Comparison of ENCODE assay signal across 9 cellular contexts in genomic region chr1:3746784-3747521, GRCh38. TPM values are rescaled to one million over a fixed set of nuclear protein-coding genes. Genes with fewer than 3 reads are reported as not detected.
A peak's percentile ranks its signal among the peaks of the same experiment; 100 is the strongest.
DNase-seq lines count a peak whose midpoint lies in the region; FAIRE-seq and TF ChIP-seq lines count a peak whose summit lies in the region.
"Had no signal": no experiment of that assay in that cellular context is flagged by ENCODE, and none has a peak within 500 bp of the region (broad histone marks: within the 10 kb centered on the region; RNA-seq: fewer than 3 reads in every experiment).

No MANE protein-coding gene starts in this region.

- H3K4me1 Mint-ChIP-seq in nephron progenitor cell, result peaks cover 42% of the 10 kb centered on the region
- peaks cover 17% of the 10 kb centered on the region for H3K4me1 Mint-ChIP-seq in stimulated activated naive CD8-positive, alpha-beta T cell treated with anti-CD3 and anti-CD28 coated beads, Interleukin-15, Interleukin-2, amounts not matched to agents 100 ng/mL and 50 ng/mL, for 24 hours (ENCODE audit: low read depth)

- no peak for FAIRE-seq in HTR-8/SVneo (lab: Jason Lieb, UNC)
- FAIRE-seq: A204.1 had no signal

- no peak for TF ChIP-seq CTCF in fibroblast of villous mesenchyme (IDR thresholded peaks at IDR 0.05; ENCODE audit: insufficient read depth, low read depth, low read length)
- no peak for TF ChIP-seq CTCF in nephron progenitor cell (IDR thresholded peaks at IDR 0.05)

- H3K4me3 ChIP-seq in fibroblast of villous mesenchyme (ENCODE audit: low read depth, low read length), result peak overlapping the region; percentile 71

- no peak overlapping the region for H3K27ac Mint-ChIP-seq in nephron progenitor cell
- peak overlapping the region; percentile 49 for H3K27ac Mint-ChIP-seq in stimulated activated naive CD8-positive, alpha-beta T cell treated with anti-CD3 and anti-CD28 coated beads, Interleukin-15, Interleukin-2, amounts not matched to agents 100 ng/mL and 50 ng/mL, for 24 hours

- peaks cover 15% of the 10 kb centered on the region for H3K36me3 Mint-ChIP-seq in nephron progenitor cell (ENCODE audit: low read depth)
- H3K36me3 Mint-ChIP-seq in stimulated activated naive CD8-positive, alpha-beta T cell treated with anti-CD3 and anti-CD28 coated beads, Interleukin-15, Interleukin-2, amounts not matched to agents 100 ng/mL and 50 ng/mL, for 24 hours (ENCODE audit: low read depth), result peaks cover 9% of the 10 kb centered on the region

- H3K9me3 Mint-ChIP-seq in nephron progenitor cell, result no peaks in the 10 kb centered on the region
- no peaks in the 10 kb centered on the region for H3K9me3 Mint-ChIP-seq in stimulated activated naive CD8-positive, alpha-beta T cell treated with anti-CD3 and anti-CD28 coated beads, Interleukin-15, Interleukin-2, amounts not matched to agents 100 ng/mL and 50 ng/mL, for 24 hours

- H3K4me3 Mint-ChIP-seq in nephron progenitor cell, result peak overlapping the region; percentile 90
- peak overlapping the region; percentile 84 for H3K4me3 Mint-ChIP-seq in stimulated activated naive CD8-positive, alpha-beta T cell treated with anti-CD3 and anti-CD28 coated beads, Interleukin-15, Interleukin-2, amounts not matched to agents 100 ng/mL and 50 ng/mL, for 24 hours

- DNase-seq in SIG-M5 treated with dmso at 0.1 percent for 504 hours (lab: John Stamatoyannopoulos, UW; ENCODE audit: unreplicated experiment) (peak; percentile 4), SIG-M5 (lab: John Stamatoyannopoulos, UW) (no peak), HTR-8/SVneo (ENCODE audit: insufficient read length, low spot score) (peak; percentile 85), fibroblast of villous mesenchyme (ENCODE audit: low read depth) (peak; percentile 71), nephron progenitor cell (peak; percentile 94)
- peak; percentile 83 for DNase-seq in activated effector memory CD4-positive, alpha-beta T cell treated with Interleukin-2 at 50 U/mL for 16 hours

- H3K27me3 Mint-ChIP-seq in nephron progenitor cell (ENCODE audit: low read depth, poor library complexity), result peaks cover 12% of the 10 kb centered on the region
- H3K27me3 Mint-ChIP-seq in stimulated activated naive CD8-positive, alpha-beta T cell treated with anti-CD3 and anti-CD28 coated beads, Interleukin-15, Interleukin-2, amounts not matched to agents 100 ng/mL and 50 ng/mL, for 24 hours, result no peaks in the 10 kb centered on the region

TF ChIP-seq in PFSK-1, 5 proteins besides CTCF, POLR2A, EP300 and RAD21:
- no peak for TF ChIP-seq FOXP2 (optimal IDR thresholded peaks at IDR 0.05; ENCODE audit: borderline replicate concordance, extremely low read depth, extremely low read length, insufficient read depth)
- TF ChIP-seq POLR2AphosphoS5 (IDR thresholded peaks at IDR 0.05; ENCODE audit: low read depth, low read length), result peak; percentile 84
- 0 out of 2 replicates have a peak, but pooled peaks have one; percentile 40 for TF ChIP-seq TAF1 (IDR thresholded peaks at IDR 0.05; ENCODE audit: borderline replicate concordance, insufficient read depth, low read length)

RNA-seq across cellular contexts. Expression of gene CCDC27, which starts 5.3 kb away (rescaled TPM):
- polyA plus RNA-seq in PFSK-1 (2012; ENCODE audit: insufficient read length, low read depth), result 0.13 TPM
- total RNA-seq in fibroblast of villous mesenchyme, result not detected in 2 replicates

RNA-seq across cellular contexts. Expression of gene SMIM1, which starts 25.6 kb away (rescaled TPM):
- 9.5 TPM for polyA plus RNA-seq in PFSK-1 (2012; ENCODE audit: insufficient read length, low read depth)
- 1.7 and 3.5 TPM in 2 replicates for total RNA-seq in fibroblast of villous mesenchyme

RNA-seq across cellular contexts. Expression of gene LRRC47, which starts 49.3 kb away (rescaled TPM):
- 32.4 TPM for polyA plus RNA-seq in PFSK-1 (2012; ENCODE audit: insufficient read length, low read depth)
- total RNA-seq in fibroblast of villous mesenchyme, result 29.0 and 31.1 TPM in 2 replicates
